8 cellular contexts compared by ENCODE assay signal in genomic region chr6:144215932-144216667, GRCh38.
DNase-seq lines count a peak whose midpoint lies in the region; ATAC-seq and TF ChIP-seq lines count a peak whose summit lies in the region.

No MANE protein-coding gene starts in this region.

- peak; percentile 96 for ATAC-seq in natural killer cell treated with Interleukin-12 subunit alpha and Interleukin-12 subunit beta and Interleukin-15 and Interleukin-18, amount 100 ng/mL, for 72 hours

- peaks cover 43 to 47% of the 10 kb centered on the region in 2 donors for H3K4me1 Mint-ChIP-seq in natural killer cell treated with Interleukin-12 subunit alpha and Interleukin-12 subunit beta and Interleukin-15 and Interleukin-18, amount 100 ng/mL, for 72 hours (ENCODE audit: low read depth in 2 of 2)

- CTCF ChIA-PET in RWPE1 (lab: Yijun Ruan, JAX) = interaction anchor here (0.5 to 1.1 kb wide), 6 partner anchors 16 to 592 kb away, joined by 3 to 6 read pairs (median 3); partner anchors contain the start of gene UTRN

- DNase-seq in G401 (ENCODE audit: low spot score) (peak; percentile 96), H7 (peak; percentile 94), LoVo (ENCODE audit: low spot score) (peak; percentile 89), RWPE1 (ENCODE audit: low spot score) (peak; percentile 93), fibroblast of pulmonary artery (ENCODE audit: low read depth) (peak; percentile 99)
- DNase-seq in activated effector memory CD4-positive, alpha-beta T cell treated with Interleukin-2 at 50 U/mL for 16 hours = peak; percentile 85
- peak; percentile 93 for DNase-seq in natural killer cell treated with Interleukin-12 subunit alpha and Interleukin-12 subunit beta and Interleukin-15 and Interleukin-18, amount 100 ng/mL, for 72 hours (ENCODE audit: low spot score)
- peak; percentile 90 for DNase-seq in stimulated activated naive CD4-positive, alpha-beta T cell treated with Interleukin-2 at 50 U/mL for 16 hours (lab: John Stamatoyannopoulos, UW)

- peak overlapping the region; percentile 60 for H3K4me3 ChIP-seq in H7 (ENCODE audit: insufficient read depth, low read depth, low read length)
- H3K4me3 ChIP-seq in fibroblast of pulmonary artery (replicated peaks; ENCODE audit: low read depth, low read length) = peak overlapping the region; percentile 72

- POLR2A ChIA-PET in RWPE1 (lab: Yijun Ruan, JAX; ENCODE audit: low non-redundant PET) = no interaction called here

- H3K9me3 Mint-ChIP-seq in natural killer cell treated with Interleukin-12 subunit alpha and Interleukin-12 subunit beta and Interleukin-15 and Interleukin-18, amount 100 ng/mL, for 72 hours = no peaks in the 10 kb centered on the region

- H3K27me3 Mint-ChIP-seq in natural killer cell treated with Interleukin-12 subunit alpha and Interleukin-12 subunit beta and Interleukin-15 and Interleukin-18, amount 100 ng/mL, for 72 hours = peaks cover 4 to 7% of the 10 kb centered on the region in 2 donors

- H3K27me3 ChIP-seq in H7 (ENCODE audit: control insufficient read depth, insufficient read depth, low read length) = no peaks in the 10 kb centered on the region; the same call in 1 of the 2 replicates

- peak overlapping the region; percentile 89 to 99 for H3K27ac Mint-ChIP-seq in natural killer cell treated with Interleukin-12 subunit alpha and Interleukin-12 subunit beta and Interleukin-15 and Interleukin-18, amount 100 ng/mL, for 72 hours

- in situ Hi-C loops in G401 (cut with HindIII; ENCODE audit: low sequenced_read_pairs) = no loop called here

- no peaks in the 10 kb centered on the region for H3K36me3 Mint-ChIP-seq in natural killer cell treated with Interleukin-12 subunit alpha and Interleukin-12 subunit beta and Interleukin-15 and Interleukin-18, amount 100 ng/mL, for 72 hours

- TF ChIP-seq CTCF in RWPE1 (conservative IDR thresholded peaks at IDR 0.05; ENCODE audit: low read depth) (peak; percentile 91), fibroblast of pulmonary artery (IDR thresholded peaks at IDR 0.05; ENCODE audit: low read length, missing control alignments) (peak; percentile 39)

- H3K27ac ChIP-seq in RWPE1 = peak overlapping the region; percentile 95

- peak overlapping the region; percentile 91 for H3K4me3 Mint-ChIP-seq in natural killer cell treated with Interleukin-12 subunit alpha and Interleukin-12 subunit beta and Interleukin-15 and Interleukin-18, amount 100 ng/mL, for 72 hours

- H3K36me3 ChIP-seq in H7 (replicated peaks; ENCODE audit: control insufficient read depth, insufficient read depth, low read length) = no peaks in the 10 kb centered on the region

Comparison
In these comparisons a context has a peak if more than half of its experiments do, and no peak if none do; other contexts are left out.
1. Peak in every context shown above with its lines: DNase-seq, ATAC-seq, H3K4me3 ChIP-seq and H3K27ac ChIP-seq.